ENCODE assay signal across 11 cellular contexts in genomic region chrX:19129694-19130093, GRCh38. TPM values are rescaled to one million over a fixed set of nuclear protein-coding genes. Genes with fewer than 3 reads are reported as not detected.
"Had no signal": no experiment of that assay in that cellular context is flagged by ENCODE, and none has a peak within 500 bp of the region (broad histone marks: within the 10 kb centered on the region; RNA-seq: fewer than 3 reads in every experiment).

No MANE protein-coding gene starts in this region.

- H3K27ac Mint-ChIP-seq: HFFc6 had no signal

- H3K4me3 ChIP-seq: GM23248, HAP-1 had no signal

- H3K27ac ChIP-seq: GM23248, KMS-11 had no signal

- DNase-seq: GM23248, GOT3, H7, HFFc6, IMR-90, KBM-7 had no signal

- H3K9ac ChIP-seq: GM23248, KMS-11 had no signal

- H3K9me3 Mint-ChIP-seq: HFFc6 had no signal

- H2AFZ ChIP-seq: GM23248 had no signal

- H3K36me3 ChIP-seq: HAP-1 had no signal

- H3K4me1 ChIP-seq: HAP-1 had no signal

- FAIRE-seq: HTR-8/SVneo had no signal

- H3K4me2 ChIP-seq: KMS-11 had no signal

- H3K4me3 Mint-ChIP-seq: HFFc6 had no signal

- ATAC-seq: HCT116 had no signal

- H3K9me3 ChIP-seq: HAP-1 had no signal

RNA-seq across cellular contexts. Expression of gene ADGRG2, which starts 7.4 kb away (rescaled TPM):
- total RNA-seq: GM23248, HFFc6, HT-29 had no signal
